Comparison of ENCODE assay signal across 9 cellular contexts in the genomic region with DNA sequence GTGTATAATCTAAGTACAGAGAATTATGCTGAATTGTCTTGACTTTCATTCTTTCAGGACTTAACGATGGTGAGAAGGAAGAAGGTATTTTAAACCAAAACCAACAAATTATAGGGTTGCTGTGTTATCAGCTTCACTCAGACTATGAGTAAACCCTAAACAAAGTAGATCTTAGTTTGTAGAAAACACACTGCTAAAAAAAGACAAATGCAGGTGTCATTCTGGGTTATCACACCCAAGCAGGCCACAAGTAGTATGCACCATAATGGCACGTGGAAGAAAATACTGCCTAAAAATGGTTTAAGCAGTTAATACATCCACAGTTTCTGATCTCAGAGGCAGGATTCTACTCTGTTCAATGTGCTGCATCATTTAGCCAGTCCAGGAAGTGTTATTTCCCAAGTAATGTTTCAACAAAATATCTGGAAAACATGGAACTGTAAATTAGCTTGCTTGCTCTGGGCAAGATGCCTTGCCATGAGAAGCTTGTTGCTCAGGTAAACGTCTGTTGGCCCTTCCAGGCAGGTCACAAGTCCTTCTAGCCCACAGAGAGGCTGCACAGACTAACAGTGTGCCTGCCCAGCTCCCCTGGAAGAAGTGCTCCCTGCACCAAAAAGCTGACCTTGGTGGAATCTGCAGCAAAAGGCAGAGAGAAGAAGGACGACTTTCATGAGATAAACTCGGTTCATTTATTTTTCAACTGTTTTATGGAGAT. TPM values are rescaled to one million over a fixed set of nuclear protein-coding genes. Genes with fewer than 3 reads are reported as not detected.
DNase-seq lines count a peak whose midpoint lies in the region; ATAC-seq, FAIRE-seq and TF ChIP-seq lines count a peak whose summit lies in the region.
"Had no signal": no experiment of that assay in that cellular context is flagged by ENCODE, and none has a peak within 500 bp of the region (broad histone marks: within the 10 kb centered on the region; RNA-seq: fewer than 3 reads in every experiment).

No MANE protein-coding gene starts in this region.

- DNase-seq in activated T-cell treated with anti-CD3 and anti-CD28 coated beads, Interleukin-2, amount 50 U/mL, for 24 hours: no peak
- no peak for DNase-seq in activated T-cell treated with anti-CD3 and anti-CD28 coated beads, Interleukin-2, amount 50 U/mL, for 48 hours
- DNase-seq in T-helper 2 cell treated with Interferon-gamma antibody and Interleukin-4, amounts not matched to agents 5 μg/mL and 100 μg/mL, for 36 hours (ENCODE audit: low spot score): no peak
- DNase-seq in stimulated activated naive CD8-positive, alpha-beta T cell treated with anti-CD3 and anti-CD28 coated beads, Interleukin-15, amount 100 ng/mL, for 72 hours: no peak
- DNase-seq in stomach (no peak), HTR-8/SVneo (ENCODE audit: insufficient read length, low spot score) (no peak), DMS114 treated with DMSO at 0.1 percent for 48 hours (lab: John Stamatoyannopoulos, UW; ENCODE audit: unreplicated experiment) (no peak)

- H3K4me3 ChIP-seq in stomach: no peak overlapping the region
- H3K4me3 ChIP-seq: lung had no signal

- no peaks in the 10 kb centered on the region for H3K36me3 ChIP-seq in stomach

- no peaks in the 10 kb centered on the region for H3K27me3 ChIP-seq in stomach

- peak overlapping the region; percentile 16 for H3K4me3 Mint-ChIP-seq in activated T-cell treated with anti-CD3 and anti-CD28 coated beads, Interleukin-2, amount 50 U/mL, for 24 hours
- H3K4me3 Mint-ChIP-seq in T-helper 2 cell treated with Interferon-gamma antibody and Interleukin-4, amounts not matched to agents 5 μg/mL and 100 μg/mL, for 36 hours: peak overlapping the region; percentile 65
- H3K4me3 Mint-ChIP-seq in stimulated activated naive CD8-positive, alpha-beta T cell treated with anti-CD3 and anti-CD28 coated beads, Interleukin-15, amount 100 ng/mL, for 72 hours: peak overlapping the region; percentile 58 to 78

- TF ChIP-seq POLR2A in stomach (IDR thresholded peaks at IDR 0.05): no peak

- H3K36me3 Mint-ChIP-seq in activated T-cell treated with anti-CD3 and anti-CD28 coated beads, Interleukin-2, amount 50 U/mL, for 24 hours (ENCODE audit: low read depth): peaks cover 7% of the 10 kb centered on the region
- H3K36me3 Mint-ChIP-seq in T-helper 2 cell treated with Interferon-gamma antibody and Interleukin-4, amounts not matched to agents 5 μg/mL and 100 μg/mL, for 36 hours (ENCODE audit: low read depth): peaks cover 9% of the 10 kb centered on the region

- peaks cover 8 to 56% (median 28%) of the 10 kb centered on the region in 4 donors for H3K4me1 ChIP-seq in stomach

- FAIRE-seq in HTR-8/SVneo (lab: Jason Lieb, UNC): no peak

- H3K27ac ChIP-seq in stomach: peak overlapping the region in 2 of 5 donors; percentile 6

- H3K4me1 Mint-ChIP-seq in activated T-cell treated with anti-CD3 and anti-CD28 coated beads, Interleukin-2, amount 50 U/mL, for 24 hours (ENCODE audit: low read depth): peaks cover 53% of the 10 kb centered on the region
- H3K4me1 Mint-ChIP-seq in T-helper 2 cell treated with Interferon-gamma antibody and Interleukin-4, amounts not matched to agents 5 μg/mL and 100 μg/mL, for 36 hours (ENCODE audit: low read depth): peaks cover 55% of the 10 kb centered on the region
- peaks cover 65% of the 10 kb centered on the region for H3K4me1 Mint-ChIP-seq in stimulated activated naive CD8-positive, alpha-beta T cell treated with anti-CD3 and anti-CD28 coated beads, Interleukin-15, amount 100 ng/mL, for 72 hours

- intact Hi-C loops in stomach (cut with DNase I; ENCODE audit: low total_unique reads): no loop called here

- no peaks in the 10 kb centered on the region for H3K9me3 ChIP-seq in stomach

- no peaks in the 10 kb centered on the region for H3K27me3 Mint-ChIP-seq in activated T-cell treated with anti-CD3 and anti-CD28 coated beads, Interleukin-2, amount 50 U/mL, for 24 hours
- no peaks in the 10 kb centered on the region for H3K27me3 Mint-ChIP-seq in T-helper 2 cell treated with Interferon-gamma antibody and Interleukin-4, amounts not matched to agents 5 μg/mL and 100 μg/mL, for 36 hours (ENCODE audit: low read depth)
- H3K27me3 Mint-ChIP-seq in stimulated activated naive CD8-positive, alpha-beta T cell treated with anti-CD3 and anti-CD28 coated beads, Interleukin-15, amount 100 ng/mL, for 72 hours: no peaks in the 10 kb centered on the region

- no peak for TF ChIP-seq EP300 in stomach (IDR thresholded peaks at IDR 0.05)

- ATAC-seq in HG02763 (IDR thresholded peaks at IDR 0.05; ENCODE audit: unreplicated experiment): peak; percentile 30
- ATAC-seq in stimulated activated naive CD8-positive, alpha-beta T cell treated with anti-CD3 and anti-CD28 coated beads, Interleukin-15, amount 100 ng/mL, for 72 hours: no peak

- peak overlapping the region; percentile 81 for H3K27ac Mint-ChIP-seq in activated T-cell treated with anti-CD3 and anti-CD28 coated beads, Interleukin-2, amount 50 U/mL, for 24 hours
- H3K27ac Mint-ChIP-seq in T-helper 2 cell treated with Interferon-gamma antibody and Interleukin-4, amounts not matched to agents 5 μg/mL and 100 μg/mL, for 36 hours: peak overlapping the region; percentile 81
- H3K27ac Mint-ChIP-seq in stimulated activated naive CD8-positive, alpha-beta T cell treated with anti-CD3 and anti-CD28 coated beads, Interleukin-15, amount 100 ng/mL, for 72 hours: peak overlapping the region in 1 of 2 donors; percentile 64

- no peak for TF ChIP-seq CTCF in stomach (IDR thresholded peaks at IDR 0.05)

- 55 to 68% (median 63%) methylated on average over 5 of the region's 5 CpGs for WGBS in stomach, 5 donors

- no peaks in the 10 kb centered on the region for H3K9me3 Mint-ChIP-seq in activated T-cell treated with anti-CD3 and anti-CD28 coated beads, Interleukin-2, amount 50 U/mL, for 24 hours
- no peaks in the 10 kb centered on the region for H3K9me3 Mint-ChIP-seq in T-helper 2 cell treated with Interferon-gamma antibody and Interleukin-4, amounts not matched to agents 5 μg/mL and 100 μg/mL, for 36 hours
- H3K9me3 Mint-ChIP-seq in stimulated activated naive CD8-positive, alpha-beta T cell treated with anti-CD3 and anti-CD28 coated beads, Interleukin-15, amount 100 ng/mL, for 72 hours: no peaks in the 10 kb centered on the region

RNA-seq across cellular contexts. Expression of gene DIPK1A, which starts 4.1 kb away (rescaled TPM):
- 10 to 100 TPM in 3 of 5 donors, 1 to 10 TPM in 2; 2.0 to 15.5 (median 12.1) TPM for total RNA-seq in stomach
- 1 to 10 TPM; 2.6 to 3.5 (median 3.5) TPM for polyA plus RNA-seq in stomach

Comparison
In these comparisons a context has a peak if more than half of its experiments do, and no peak if none do; other contexts are left out.
1. H3K4me3 Mint-ChIP-seq: peak in every context shown above with its lines; median percentile 68 in stimulated activated naive CD8-positive, alpha-beta T cell treated with anti-CD3 and anti-CD28 coated beads, Interleukin-15, amount 100 ng/mL, for 72 hours; 65 in T-helper 2 cell treated with Interferon-gamma antibody and Interleukin-4, amounts not matched to agents 5 μg/mL and 100 μg/mL, for 36 hours; 16 in activated T-cell treated with anti-CD3 and anti-CD28 coated beads, Interleukin-2, amount 50 U/mL, for 24 hours.